ENCODE assay signal across 8 cellular contexts in genomic region chr4:123616970-123617392, GRCh38.
A peak's percentile ranks its signal among the peaks of the same experiment; 100 is the strongest.
DNase-seq lines count a peak whose midpoint lies in the region; ATAC-seq and TF ChIP-seq lines count a peak whose summit lies in the region.

No MANE protein-coding gene starts in this region.

- H3K36me3 ChIP-seq in left lung, result no peaks in the 10 kb centered on the region

- peaks cover 0 to 5% (median 0%) of the 10 kb centered on the region in 5 experiments for H3K9me3 Mint-ChIP-seq in brain

- peak overlapping the region in 1 of 2 donors; percentile 68 for H3K27ac ChIP-seq in left lung

- CTCF ChIA-PET in HEK293T (lab: Yijun Ruan, JAX), result no interaction called here

- TF ChIP-seq CTCF in brain (conservative IDR thresholded peaks at IDR 0.05) (no peak), left lung (IDR thresholded peaks at IDR 0.05) (no peak)

- peak; percentile 84 for ATAC-seq in left lung

- POLR2A ChIA-PET in HEK293T (lab: Yijun Ruan, JAX), result no interaction called here

- H3K4me1 Mint-ChIP-seq in brain, result peaks cover 60% of the 10 kb centered on the region

- peak overlapping the region; percentile 36 to 79 (median 59) for H3K4me3 Mint-ChIP-seq in brain

- H3K9me3 ChIP-seq in left lung, result no peaks in the 10 kb centered on the region

- intact Hi-C loops in left lung (cut with DNase I), result no loop called here

- H3K4me3 ChIP-seq in left lung, result no peak overlapping the region

- H3K4me1 ChIP-seq in left lung, result peaks cover 15 to 26% of the 10 kb centered on the region in 2 donors

- DNase-seq in DMS53 treated with DMSO at 0.1 percent for 48 hours (lab: John Stamatoyannopoulos, UW; ENCODE audit: unreplicated experiment) (peak; percentile 20), HEK293T (ENCODE audit: extremely low spot score) (peak; percentile 17), NCI-H748 (lab: John Stamatoyannopoulos, UW; ENCODE audit: unreplicated experiment) (peak; percentile 95), left lung (peak; percentile 28 to 67), stromal cell of bone marrow (ENCODE audit: low read depth) (peak; percentile 67), NK-92 (lab: John Stamatoyannopoulos, UW; ENCODE audit: unreplicated experiment) (no peak), RPMI8226 (no peak)

- no peaks in the 10 kb centered on the region for H3K36me3 Mint-ChIP-seq in brain

- peak overlapping the region; percentile 51 to 97 (median 93) for H3K27ac Mint-ChIP-seq in brain

- peaks cover 3% of the 10 kb centered on the region for H3K27me3 Mint-ChIP-seq in brain

- no peaks in the 10 kb centered on the region for H3K27me3 ChIP-seq in left lung

TF ChIP-seq in HEK293T, 16 proteins besides CTCF, POLR2A, EP300 and RAD21:
- TF ChIP-seq FOXK2 (IDR thresholded peaks at IDR 0.05) (no peak), FOXM1 (IDR thresholded peaks at IDR 0.05; ENCODE audit: borderline replicate concordance) (no peak), BHLHE40 (IDR thresholded peaks at IDR 0.05; ENCODE audit: borderline replicate concordance) (no peak), L3MBTL2 (conservative IDR thresholded peaks at IDR 0.05) (no peak), NFRKB (IDR thresholded peaks at IDR 0.05) (no peak), LEF1 (IDR thresholded peaks at IDR 0.05; ENCODE audit: borderline replicate concordance) (no peak)

Comparison
In these comparisons a context has a peak if more than half of its experiments do, and no peak if none do; other contexts are left out.
1. DNase-seq: peak in DMS53 treated with DMSO at 0.1 percent for 48 hours (single experiment), HEK293T (single experiment), NCI-H748 (single experiment), left lung (2 of 2) and stromal cell of bone marrow (single experiment); none in NK-92 (single experiment) and RPMI8226 (single experiment).